Comparison of ENCODE assay signal across 8 cellular contexts in genomic region chr1:179365342-179366092, GRCh38. TPM values are rescaled to one million over a fixed set of nuclear protein-coding genes. Genes with fewer than 3 reads are reported as not detected.
DNase-seq lines count a peak whose midpoint lies in the region; ATAC-seq, FAIRE-seq and TF ChIP-seq lines count a peak whose summit lies in the region.

Gene AXDND1, plus strand, starts transcription at chr1:179365971. Its CDS starts 539 bp downstream, at chr1:179366510.

- H3K4me1 ChIP-seq in iPS-18a (ENCODE audit: control insufficient read depth, low read depth, low read length) (no peaks in the 10 kb centered on the region), skeletal muscle tissue (ENCODE audit: control insufficient read depth in 3 of 3, insufficient read depth in 3 of 3, low read length in 3 of 3) (peaks cover 2 to 5% (median 3%) of the 10 kb centered on the region in 3 donors)

- ATAC-seq in HG03064 (IDR thresholded peaks at IDR 0.05; ENCODE audit: low read depth, unreplicated experiment): peak; percentile 98

- H3K9me3 ChIP-seq in iPS-18a (ENCODE audit: control insufficient read depth, low read depth, low read length): no peaks in the 10 kb centered on the region
- no peaks in the 10 kb centered on the region for H3K9me3 ChIP-seq in skeletal muscle tissue (ENCODE audit: control insufficient read depth in 3 of 3, low read length in 3 of 3)

- H3K27ac ChIP-seq in brain microvascular endothelial cell (peak within 1 kb of the TSS; percentile 98), iPS-18a (ENCODE audit: low read length) (peak within 1 kb of the TSS; percentile 86), skeletal muscle tissue (ENCODE audit: low read depth, low read length) (peak within 1 kb of the TSS; percentile 89)

- peak; percentile 16 for FAIRE-seq in A204.1 (lab: Jason Lieb, UNC)

- TF ChIP-seq CTCF in brain microvascular endothelial cell (IDR thresholded peaks at IDR 0.05; ENCODE audit: low read depth, low read length, missing control alignments): no peak

- peak within 1 kb of the TSS; percentile 88 for H3K9ac ChIP-seq in iPS-18a (ENCODE audit: low read length)
- H3K9ac ChIP-seq in skeletal muscle tissue (ENCODE audit: low read depth in 1 of 3, low read length in 3 of 3): peak within 1 kb of the TSS; percentile 85 to 89 (median 89)

- H3K27me3 ChIP-seq in brain microvascular endothelial cell (replicated peaks) (no peaks in the 10 kb centered on the region), iPS-18a (ENCODE audit: control insufficient read depth, insufficient read depth, low read length) (no peaks in the 10 kb centered on the region), skeletal muscle tissue (ENCODE audit: control insufficient read depth in 3 of 3, insufficient read depth in 3 of 3, low read length in 3 of 3) (no peaks in the 10 kb centered on the region)

- peak; percentile 40 for TF ChIP-seq POLR2A in GM18526 (IDR thresholded peaks at IDR 0.05; ENCODE audit: extremely low read depth, insufficient read length)

- in situ Hi-C loops in brain microvascular endothelial cell (cut with HindIII; ENCODE audit: low pct_ligation_motif_present, low sequenced_read_pairs): no loop called here

- peak; percentile 19 for DNase-seq in NCI-H2107 (lab: John Stamatoyannopoulos, UW)
- DNase-seq in UCSD-AML1 (lab: John Stamatoyannopoulos, UW; ENCODE audit: unreplicated experiment): peak; percentile 89
- DNase-seq in brain microvascular endothelial cell: peak; percentile 90

- no peaks in the 10 kb centered on the region for H3K36me3 ChIP-seq in brain microvascular endothelial cell (replicated peaks)
- no peaks in the 10 kb centered on the region for H3K36me3 ChIP-seq in iPS-18a (ENCODE audit: control insufficient read depth, low read depth, low read length)
- no peaks in the 10 kb centered on the region for H3K36me3 ChIP-seq in skeletal muscle tissue (ENCODE audit: control insufficient read depth in 3 of 3, insufficient read depth in 3 of 3, low read length in 3 of 3)

- H3K4me3 ChIP-seq in brain microvascular endothelial cell (ENCODE audit: low read depth, low read length) (peak within 1 kb of the TSS; percentile 73), iPS-18a (ENCODE audit: low read length) (peak within 1 kb of the TSS; percentile 98), skeletal muscle tissue (ENCODE audit: low read length in 3 of 3) (peak within 1 kb of the TSS; percentile 92 to 94 (median 93))

RNA-seq across cellular contexts. Expression of gene AXDND1, which starts in this region (rescaled TPM):
- total RNA-seq in skeletal muscle tissue: under 0.01 TPM

Comparison
In these comparisons a context has a peak if more than half of its experiments do, and no peak if none do; other contexts are left out.
1. Peak in every context shown above with its lines: DNase-seq, ATAC-seq, H3K4me3 ChIP-seq and H3K27ac ChIP-seq.
2. DNase-seq: peak in every context shown above with its lines; median percentile 90 in brain microvascular endothelial cell; 89 in UCSD-AML1; 19 in NCI-H2107.